1 cellular context compared by ENCODE assay signal in genomic region chr3:49688338-49689045, GRCh38.
A peak's percentile ranks its signal among the peaks of the same experiment; 100 is the strongest.
TF ChIP-seq lines count a peak whose summit lies in the region.
"Not testable (repeated sequence)": the region's sequence is repeated elsewhere in the genome, so short reads cannot be mapped to it uniquely, and the experiment has no call there.

No MANE protein-coding gene starts in this region.

TF ChIP-seq in HepG2, 621 proteins besides CTCF, POLR2A, EP300 and RAD21 (continued from another document and continues in another):
- TF ChIP-seq KMT2A (CRISPR knock-in tag; IDR thresholded peaks at IDR 0.05) = 0 out of 2 replicates have a peak, but pooled peaks have one; percentile 23
- TF ChIP-seq ZNF263 (CRISPR knock-in tag; IDR thresholded peaks at IDR 0.05) = peak; percentile 16; the same call in 1 of the 2 replicates
- peak; percentile 71 for TF ChIP-seq NFYC (CRISPR knock-in tag; IDR thresholded peaks at IDR 0.05)
- TF ChIP-seq PAF1 (CRISPR knock-in tag; IDR thresholded peaks at IDR 0.05) = peak; percentile 46; the same call in 1 of the 2 replicates
- TF ChIP-seq HOXA3 (CRISPR knock-in tag; IDR thresholded peaks at IDR 0.05) = peak; percentile 67; the same call in 1 of the 2 replicates
- TF ChIP-seq, protein P1, sequence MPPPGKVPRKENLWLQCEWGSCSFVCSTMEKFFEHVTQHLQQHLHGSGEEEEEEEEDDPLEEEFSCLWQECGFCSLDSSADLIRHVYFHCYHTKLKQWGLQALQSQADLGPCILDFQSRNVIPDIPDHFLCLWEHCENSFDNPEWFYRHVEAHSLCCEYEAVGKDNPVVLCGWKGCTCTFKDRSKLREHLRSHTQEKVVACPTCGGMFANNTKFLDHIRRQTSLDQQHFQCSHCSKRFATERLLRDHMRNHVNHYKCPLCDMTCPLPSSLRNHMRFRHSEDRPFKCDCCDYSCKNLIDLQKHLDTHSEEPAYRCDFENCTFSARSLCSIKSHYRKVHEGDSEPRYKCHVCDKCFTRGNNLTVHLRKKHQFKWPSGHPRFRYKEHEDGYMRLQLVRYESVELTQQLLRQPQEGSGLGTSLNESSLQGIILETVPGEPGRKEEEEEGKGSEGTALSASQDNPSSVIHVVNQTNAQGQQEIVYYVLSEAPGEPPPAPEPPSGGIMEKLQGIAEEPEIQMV (CRISPR knock-in tag; IDR thresholded peaks at IDR 0.05; ENCODE audit: low read depth) = peak; percentile 64; the same call in 1 of the 2 replicates
- TF ChIP-seq PHF21A (CRISPR knock-in tag; IDR thresholded peaks at IDR 0.05) = peak; percentile 71; the same call in 1 of the 2 replicates
- TF ChIP-seq ZMYM4 (CRISPR knock-in tag; IDR thresholded peaks at IDR 0.05) = 0 out of 2 replicates have a peak, but pooled peaks have one; percentile 42
- TF ChIP-seq HNF4A (CRISPR knock-in tag; IDR thresholded peaks at IDR 0.05) = peak; percentile 89
- TF ChIP-seq, protein P2, sequence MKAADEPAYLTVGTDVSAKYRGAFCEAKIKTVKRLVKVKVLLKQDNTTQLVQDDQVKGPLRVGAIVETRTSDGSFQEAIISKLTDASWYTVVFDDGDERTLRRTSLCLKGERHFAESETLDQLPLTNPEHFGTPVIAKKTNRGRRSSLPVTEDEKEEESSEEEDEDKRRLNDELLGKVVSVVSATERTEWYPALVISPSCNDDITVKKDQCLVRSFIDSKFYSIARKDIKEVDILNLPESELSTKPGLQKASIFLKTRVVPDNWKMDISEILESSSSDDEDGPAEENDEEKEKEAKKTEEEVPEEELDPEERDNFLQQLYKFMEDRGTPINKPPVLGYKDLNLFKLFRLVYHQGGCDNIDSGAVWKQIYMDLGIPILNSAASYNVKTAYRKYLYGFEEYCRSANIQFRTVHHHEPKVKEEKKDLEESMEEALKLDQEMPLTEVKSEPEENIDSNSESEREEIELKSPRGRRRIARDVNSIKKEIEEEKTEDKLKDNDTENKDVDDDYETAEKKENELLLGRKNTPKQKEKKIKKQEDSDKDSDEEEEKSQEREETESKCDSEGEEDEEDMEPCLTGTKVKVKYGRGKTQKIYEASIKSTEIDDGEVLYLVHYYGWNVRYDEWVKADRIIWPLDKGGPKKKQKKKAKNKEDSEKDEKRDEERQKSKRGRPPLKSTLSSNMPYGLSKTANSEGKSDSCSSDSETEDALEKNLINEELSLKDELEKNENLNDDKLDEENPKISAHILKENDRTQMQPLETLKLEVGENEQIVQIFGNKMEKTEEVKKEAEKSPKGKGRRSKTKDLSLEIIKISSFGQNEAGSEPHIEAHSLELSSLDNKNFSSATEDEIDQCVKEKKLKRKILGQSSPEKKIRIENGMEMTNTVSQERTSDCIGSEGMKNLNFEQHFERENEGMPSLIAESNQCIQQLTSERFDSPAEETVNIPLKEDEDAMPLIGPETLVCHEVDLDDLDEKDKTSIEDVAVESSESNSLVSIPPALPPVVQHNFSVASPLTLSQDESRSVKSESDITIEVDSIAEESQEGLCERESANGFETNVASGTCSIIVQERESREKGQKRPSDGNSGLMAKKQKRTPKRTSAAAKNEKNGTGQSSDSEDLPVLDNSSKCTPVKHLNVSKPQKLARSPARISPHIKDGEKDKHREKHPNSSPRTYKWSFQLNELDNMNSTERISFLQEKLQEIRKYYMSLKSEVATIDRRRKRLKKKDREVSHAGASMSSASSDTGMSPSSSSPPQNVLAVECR (CRISPR knock-in tag; IDR thresholded peaks at IDR 0.05; ENCODE audit: borderline replicate concordance) = peak; percentile 75; the same call in 1 of the 2 replicates
- TF ChIP-seq, protein P3, sequence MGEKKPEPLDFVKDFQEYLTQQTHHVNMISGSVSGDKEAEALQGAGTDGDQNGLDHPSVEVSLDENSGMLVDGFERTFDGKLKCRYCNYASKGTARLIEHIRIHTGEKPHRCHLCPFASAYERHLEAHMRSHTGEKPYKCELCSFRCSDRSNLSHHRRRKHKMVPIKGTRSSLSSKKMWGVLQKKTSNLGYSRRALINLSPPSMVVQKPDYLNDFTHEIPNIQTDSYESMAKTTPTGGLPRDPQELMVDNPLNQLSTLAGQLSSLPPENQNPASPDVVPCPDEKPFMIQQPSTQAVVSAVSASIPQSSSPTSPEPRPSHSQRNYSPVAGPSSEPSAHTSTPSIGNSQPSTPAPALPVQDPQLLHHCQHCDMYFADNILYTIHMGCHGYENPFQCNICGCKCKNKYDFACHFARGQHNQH (CRISPR knock-in tag; IDR thresholded peaks at IDR 0.05) = peak; percentile 37
- peak; percentile 66 for TF ChIP-seq THAP11 (CRISPR knock-in tag; IDR thresholded peaks at IDR 0.05)
- TF ChIP-seq SOX6 (IDR thresholded peaks at IDR 0.05) = not testable (repeated sequence)
- TF ChIP-seq SOX6 (CRISPR knock-in tag; IDR thresholded peaks at IDR 0.05) = 0 out of 2 replicates have a peak, but pooled peaks have one; percentile 15
- TF ChIP-seq KDM3A (CRISPR knock-in tag; IDR thresholded peaks at IDR 0.05; ENCODE audit: low read depth) = 0 out of 2 replicates have a peak, but pooled peaks have one; percentile 52
- TF ChIP-seq ZBTB7A (CRISPR knock-in tag; IDR thresholded peaks at IDR 0.05) = peak; percentile 69; the same call in 1 of the 2 replicates
- TF ChIP-seq ZFX (CRISPR knock-in tag; IDR thresholded peaks at IDR 0.05; ENCODE audit: low read depth) = peak; percentile 88
- peak; percentile 59; the same call in 1 of the 2 replicates for TF ChIP-seq TSC22D2 (CRISPR knock-in tag; IDR thresholded peaks at IDR 0.05; ENCODE audit: borderline replicate concordance)
- TF ChIP-seq HNF1B (CRISPR knock-in tag; IDR thresholded peaks at IDR 0.05) = 0 out of 2 replicates have a peak, but pooled peaks have one; percentile 33
- TF ChIP-seq TP53 (CRISPR knock-in tag; conservative IDR thresholded peaks at IDR 0.05) = peak; percentile 37; the same call in 1 of the 2 replicates
- TF ChIP-seq TFE3 (CRISPR knock-in tag; IDR thresholded peaks at IDR 0.05) = peak; percentile 44; the same call in 1 of the 2 replicates
- peak; percentile 65 for TF ChIP-seq ZNF614 (CRISPR knock-in tag; IDR thresholded peaks at IDR 0.05; ENCODE audit: borderline replicate concordance)
- TF ChIP-seq ATF6 (CRISPR knock-in tag; conservative IDR thresholded peaks at IDR 0.05) = peak; percentile 65; the same call in 1 of the 2 replicates
- TF ChIP-seq NCOR1 (IDR thresholded peaks at IDR 0.05; ENCODE audit: borderline replicate concordance, low read length) = peak; percentile 43; the same call in 1 of the 2 replicates
- TF ChIP-seq ZNF878 (CRISPR knock-in tag; IDR thresholded peaks at IDR 0.05) = peak; percentile 68; the same call in 1 of the 2 replicates
- peak; percentile 56; the same call in 1 of the 2 replicates for TF ChIP-seq MED1 (CRISPR knock-in tag; IDR thresholded peaks at IDR 0.05)
- 0 out of 2 replicates have a peak, but pooled peaks have one; percentile 21 for TF ChIP-seq ZNF280B (CRISPR knock-in tag; IDR thresholded peaks at IDR 0.05; ENCODE audit: borderline replicate concordance)
- 0 out of 2 replicates have a peak, but pooled peaks have one; percentile 26 for TF ChIP-seq GFI1 (CRISPR knock-in tag; IDR thresholded peaks at IDR 0.05; ENCODE audit: borderline replicate concordance)
- TF ChIP-seq MYC (CRISPR knock-in tag; IDR thresholded peaks at IDR 0.05; ENCODE audit: borderline replicate concordance) = peak; percentile 88
- peak; percentile 11; the same call in 1 of the 2 replicates for TF ChIP-seq ELF3 (CRISPR knock-in tag; IDR thresholded peaks at IDR 0.05)
- peak; percentile 80 for TF ChIP-seq SALL1 (CRISPR knock-in tag; IDR thresholded peaks at IDR 0.05)
- TF ChIP-seq, protein P4, sequence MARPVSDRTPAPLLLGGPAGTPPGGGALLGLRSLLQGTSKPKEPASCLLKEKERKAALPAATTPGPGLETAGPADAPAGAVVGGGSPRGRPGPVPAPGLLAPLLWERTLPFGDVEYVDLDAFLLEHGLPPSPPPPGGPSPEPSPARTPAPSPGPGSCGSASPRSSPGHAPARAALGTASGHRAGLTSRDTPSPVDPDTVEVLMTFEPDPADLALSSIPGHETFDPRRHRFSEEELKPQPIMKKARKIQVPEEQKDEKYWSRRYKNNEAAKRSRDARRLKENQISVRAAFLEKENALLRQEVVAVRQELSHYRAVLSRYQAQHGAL (CRISPR knock-in tag; IDR thresholded peaks at IDR 0.05; ENCODE audit: not compliant biosample characterization) = peak; percentile 48
- 0 out of 2 replicates have a peak, but pooled peaks have one; percentile 16 for TF ChIP-seq ZBED4 (CRISPR knock-in tag; IDR thresholded peaks at IDR 0.05; ENCODE audit: borderline replicate concordance)
- peak; percentile 64 for TF ChIP-seq PHF8 (CRISPR knock-in tag; IDR thresholded peaks at IDR 0.05)
- TF ChIP-seq NCOA2 (CRISPR knock-in tag; IDR thresholded peaks at IDR 0.05) = peak; percentile 59
- TF ChIP-seq MAX (IDR thresholded peaks at IDR 0.05) = peak; percentile 80
- TF ChIP-seq PHF5A (CRISPR knock-in tag; IDR thresholded peaks at IDR 0.05; ENCODE audit: low read depth, unreplicated experiment) = peak; percentile 63
- peak; percentile 18; the same call in 1 of the 2 replicates for TF ChIP-seq FOXK1 (CRISPR knock-in tag; IDR thresholded peaks at IDR 0.05; ENCODE audit: borderline replicate concordance, low read depth)
- TF ChIP-seq RXRB (CRISPR knock-in tag; IDR thresholded peaks at IDR 0.05; ENCODE audit: borderline replicate concordance) = peak; percentile 64; the same call in 1 of the 2 replicates
- TF ChIP-seq MXD4 (CRISPR knock-in tag; IDR thresholded peaks at IDR 0.05) = peak; percentile 79; the same call in 1 of the 2 replicates
- TF ChIP-seq ZNF605 (CRISPR knock-in tag; IDR thresholded peaks at IDR 0.05) = peak; percentile 57
- TF ChIP-seq NFIC (IDR thresholded peaks at IDR 0.05; ENCODE audit: low read length) = 0 out of 2 replicates have a peak, but pooled peaks have one; percentile 41
